ENCODE assay signal across 36 cellular contexts in genomic region chr3:98182196-98182595, GRCh38. TPM values are rescaled to one million over a fixed set of nuclear protein-coding genes. Genes with fewer than 3 reads are reported as not detected.
"Had no signal": no experiment of that assay in that cellular context is flagged by ENCODE, and none has a peak within 500 bp of the region (broad histone marks: within the 10 kb centered on the region; RNA-seq: fewer than 3 reads in every experiment).

No MANE protein-coding gene starts in this region.

- H3K9me3 Mint-ChIP-seq: activated CD4-positive, alpha-beta memory T cell treated with anti-CD3 and anti-CD28 coated beads, Interleukin-2, amount 10 ng/mL, durations not matched to agents 7 days and 5 days; activated CD4-positive, alpha-beta T cell treated with anti-CD3 and anti-CD28 coated beads, Interleukin-2, amount 10 ng/mL, durations not matched to agents 7 days and 5 days; activated naive CD4-positive, alpha-beta T cell treated with anti-CD3 and anti-CD28 coated beads, Interleukin-2, amount 50 U/mL, for 24 hours; activated naive CD8-positive, alpha-beta T cell treated with anti-CD3 and anti-CD28 coated beads, Interleukin-2, amount 50 U/mL, for 24 hours; activated T-helper 17 cell treated with anti-CD3 and anti-CD28 coated beads, Interleukin-2, amount 50 U/mL, for 72 hours had no signal

- H3K4me3 ChIP-seq: adrenal gland, body of pancreas, colonic mucosa, esophagus squamous epithelium, gastroesophageal sphincter, heart right ventricle had no signal

- DNase-seq: activated CD4-positive, alpha-beta memory T cell treated with anti-CD3 and anti-CD28 coated beads, Interleukin-2, amount 10 ng/mL, durations not matched to agents 7 days and 5 days; activated CD4-positive, alpha-beta T cell treated with anti-CD3 and anti-CD28 coated beads for 1 hour; activated CD4-positive, alpha-beta T cell treated with anti-CD3 and anti-CD28 coated beads for 4 hours; activated CD4-positive, alpha-beta T cell treated with anti-CD3 and anti-CD28 coated beads, Interleukin-2, amount 10 ng/mL, durations not matched to agents 7 days and 5 days; activated CD4-positive, alpha-beta T cell treated with anti-CD3 and anti-CD28 coated beads, Interleukin-2, amount 50 U/mL, for 4 hours; activated CD8-positive, alpha-beta memory T cell treated with anti-CD3 and anti-CD28 coated beads, Interleukin-2, amount 50 U/mL, for 48 hours; activated effector memory CD4-positive, alpha-beta T cell treated with Interleukin-2 at 50 U/mL for 16 hours; activated gamma-delta T cell treated with Interleukin-2 at 50 U/mL for 16 hours; activated naive CD4-positive, alpha-beta T cell treated with Interleukin-2 at 50 U/mL for 16 hours; activated naive CD8-positive, alpha-beta T cell treated with anti-CD3 and anti-CD28 coated beads for 36 hours; activated naive CD8-positive, alpha-beta T cell treated with anti-CD3 and anti-CD28 coated beads, Interleukin-2, amount 50 U/mL, for 24 hours; activated T-cell treated with anti-CD3 and anti-CD28 coated beads for 4 hours; activated T-cell treated with anti-CD3 and anti-CD28 coated beads, Interleukin-2, amount 50 U/mL, for 24 hours; adrenal gland; amygdala; aorta; body of pancreas; caudate nucleus; colonic mucosa; effector CD8-positive, alpha-beta T cell; esophagus squamous epithelium; foreskin melanocyte; heart right ventricle; T-helper 2 cell had no signal

- H3K27me3 ChIP-seq: adrenal gland, body of pancreas, colonic mucosa, esophagus squamous epithelium, gastroesophageal sphincter, heart right ventricle had no signal

- H3K4me1 Mint-ChIP-seq: activated CD4-positive, alpha-beta T cell treated with anti-CD3 and anti-CD28 coated beads, Interleukin-2, amount 10 ng/mL, durations not matched to agents 7 days and 5 days; activated naive CD4-positive, alpha-beta T cell treated with anti-CD3 and anti-CD28 coated beads, Interleukin-2, amount 50 U/mL, for 24 hours; activated naive CD8-positive, alpha-beta T cell treated with anti-CD3 and anti-CD28 coated beads for 36 hours; activated naive CD8-positive, alpha-beta T cell treated with anti-CD3 and anti-CD28 coated beads, Interleukin-2, amount 50 U/mL, for 24 hours; activated T-helper 17 cell treated with anti-CD3 and anti-CD28 coated beads, Interleukin-2, amount 50 U/mL, for 72 hours had no signal

- H3K27ac ChIP-seq: adrenal gland, body of pancreas, colonic mucosa, epithelial cell of prostate, esophagus squamous epithelium, gastroesophageal sphincter, heart right ventricle had no signal

- H3K27me3 Mint-ChIP-seq: activated CD4-positive, alpha-beta T cell treated with anti-CD3 and anti-CD28 coated beads, Interleukin-2, amount 10 ng/mL, durations not matched to agents 7 days and 5 days; activated naive CD4-positive, alpha-beta T cell treated with anti-CD3 and anti-CD28 coated beads, Interleukin-2, amount 50 U/mL, for 24 hours; activated naive CD8-positive, alpha-beta T cell treated with anti-CD3 and anti-CD28 coated beads for 36 hours; activated naive CD8-positive, alpha-beta T cell treated with anti-CD3 and anti-CD28 coated beads, Interleukin-2, amount 50 U/mL, for 24 hours; activated T-cell treated with anti-CD3 and anti-CD28 coated beads, Interleukin-2, amount 50 U/mL, for 24 hours; activated T-helper 17 cell treated with anti-CD3 and anti-CD28 coated beads, Interleukin-2, amount 50 U/mL, for 72 hours had no signal

- H3K27ac Mint-ChIP-seq: activated CD4-positive, alpha-beta memory T cell treated with anti-CD3 and anti-CD28 coated beads, Interleukin-2, amount 10 ng/mL, durations not matched to agents 7 days and 5 days; activated CD4-positive, alpha-beta T cell treated with anti-CD3 and anti-CD28 coated beads, Interleukin-2, amount 10 ng/mL, durations not matched to agents 7 days and 5 days; activated naive CD4-positive, alpha-beta T cell treated with anti-CD3 and anti-CD28 coated beads, Interleukin-2, amount 50 U/mL, for 24 hours; activated naive CD8-positive, alpha-beta T cell treated with anti-CD3 and anti-CD28 coated beads for 36 hours; activated naive CD8-positive, alpha-beta T cell treated with anti-CD3 and anti-CD28 coated beads, Interleukin-2, amount 50 U/mL, for 24 hours; activated T-cell treated with anti-CD3 and anti-CD28 coated beads, Interleukin-2, amount 50 U/mL, for 24 hours; activated T-helper 17 cell treated with anti-CD3 and anti-CD28 coated beads, Interleukin-2, amount 50 U/mL, for 72 hours had no signal

- H3K36me3 ChIP-seq: adrenal gland, colonic mucosa, esophagus squamous epithelium, gastroesophageal sphincter, heart right ventricle had no signal

- ATAC-seq: activated naive CD8-positive, alpha-beta T cell treated with anti-CD3 and anti-CD28 coated beads, Interleukin-2, amount 50 U/mL, for 24 hours; activated T-helper 17 cell treated with anti-CD3 and anti-CD28 coated beads, Interleukin-2, amount 50 U/mL, for 72 hours; body of pancreas; gastroesophageal sphincter; heart right ventricle had no signal

- H3K4me1 ChIP-seq: adrenal gland, body of pancreas, colonic mucosa, esophagus squamous epithelium, gastroesophageal sphincter, heart right ventricle had no signal

- H3K9me3 ChIP-seq: adrenal gland, body of pancreas, colonic mucosa, esophagus squamous epithelium, gastroesophageal sphincter, heart right ventricle had no signal

- H3K4me3 Mint-ChIP-seq: activated CD4-positive, alpha-beta memory T cell treated with anti-CD3 and anti-CD28 coated beads, Interleukin-2, amount 10 ng/mL, durations not matched to agents 7 days and 5 days; activated CD4-positive, alpha-beta T cell treated with anti-CD3 and anti-CD28 coated beads, Interleukin-2, amount 10 ng/mL, durations not matched to agents 7 days and 5 days; activated naive CD4-positive, alpha-beta T cell treated with anti-CD3 and anti-CD28 coated beads, Interleukin-2, amount 50 U/mL, for 24 hours; activated naive CD8-positive, alpha-beta T cell treated with anti-CD3 and anti-CD28 coated beads for 36 hours; activated naive CD8-positive, alpha-beta T cell treated with anti-CD3 and anti-CD28 coated beads, Interleukin-2, amount 50 U/mL, for 24 hours; activated T-cell treated with anti-CD3 and anti-CD28 coated beads, Interleukin-2, amount 50 U/mL, for 24 hours; activated T-helper 17 cell treated with anti-CD3 and anti-CD28 coated beads, Interleukin-2, amount 50 U/mL, for 72 hours had no signal

- H3K36me3 Mint-ChIP-seq: activated naive CD4-positive, alpha-beta T cell treated with anti-CD3 and anti-CD28 coated beads, Interleukin-2, amount 50 U/mL, for 24 hours; activated naive CD8-positive, alpha-beta T cell treated with anti-CD3 and anti-CD28 coated beads for 36 hours had no signal

RNA-seq across cellular contexts. Expression of gene OR5H15, which starts 15.7 kb away (rescaled TPM):
- total RNA-seq: activated CD4-positive, alpha-beta memory T cell treated with anti-CD3 and anti-CD28 coated beads, Interleukin-2, amount 10 ng/mL, durations not matched to agents 7 days and 5 days; activated CD4-positive, alpha-beta T cell treated with anti-CD3 and anti-CD28 coated beads, Interleukin-2, amount 10 ng/mL, durations not matched to agents 7 days and 5 days; activated naive CD8-positive, alpha-beta T cell treated with anti-CD3 and anti-CD28 coated beads for 36 hours; activated T-helper 17 cell treated with anti-CD3 and anti-CD28 coated beads, Interleukin-2, amount 50 U/mL, for 72 hours; adrenal gland; aorta; body of pancreas; chondrocyte; colonic mucosa; dermis microvascular lymphatic vessel endothelial cell; endothelial cell of umbilical vein; esophagus squamous epithelium; fibroblast of lung; fibroblast of villous mesenchyme; gastroesophageal sphincter; glomerular endothelial cell; heart right ventricle; T-helper 1 cell treated with Interleukin-12 subunit alpha and Interleukin-12 subunit beta and Interleukin-4 antibody, amounts not matched to agents 30 ng/mL and 1 ng/mL, for 36 hours had no signal
- polyA plus RNA-seq: adrenal gland, aorta, endothelial cell of umbilical vein, esophagus, fibroblast of lung, heart right ventricle had no signal

RNA-seq across cellular contexts. Expression of gene OR5H14, which starts 34.9 kb away (rescaled TPM):
- total RNA-seq: activated CD4-positive, alpha-beta memory T cell treated with anti-CD3 and anti-CD28 coated beads, Interleukin-2, amount 10 ng/mL, durations not matched to agents 7 days and 5 days; activated CD4-positive, alpha-beta T cell treated with anti-CD3 and anti-CD28 coated beads, Interleukin-2, amount 10 ng/mL, durations not matched to agents 7 days and 5 days; activated naive CD8-positive, alpha-beta T cell treated with anti-CD3 and anti-CD28 coated beads for 36 hours; activated T-helper 17 cell treated with anti-CD3 and anti-CD28 coated beads, Interleukin-2, amount 50 U/mL, for 72 hours; body of pancreas; chondrocyte; colonic mucosa; dermis microvascular lymphatic vessel endothelial cell; endothelial cell of umbilical vein; esophagus squamous epithelium; fibroblast of lung; fibroblast of villous mesenchyme; glomerular endothelial cell; heart right ventricle; T-helper 1 cell treated with Interleukin-12 subunit alpha and Interleukin-12 subunit beta and Interleukin-4 antibody, amounts not matched to agents 30 ng/mL and 1 ng/mL, for 36 hours had no signal
- polyA plus RNA-seq: adrenal gland, aorta, endothelial cell of umbilical vein, esophagus, fibroblast of lung, heart right ventricle had no signal

RNA-seq across cellular contexts. Expression of gene OR5H1, which starts 51.7 kb away (rescaled TPM):
- total RNA-seq: activated CD4-positive, alpha-beta memory T cell treated with anti-CD3 and anti-CD28 coated beads, Interleukin-2, amount 10 ng/mL, durations not matched to agents 7 days and 5 days; activated CD4-positive, alpha-beta T cell treated with anti-CD3 and anti-CD28 coated beads, Interleukin-2, amount 10 ng/mL, durations not matched to agents 7 days and 5 days; activated naive CD8-positive, alpha-beta T cell treated with anti-CD3 and anti-CD28 coated beads for 36 hours; activated T-helper 17 cell treated with anti-CD3 and anti-CD28 coated beads, Interleukin-2, amount 50 U/mL, for 72 hours; adrenal gland; aorta; body of pancreas; chondrocyte; colonic mucosa; dermis microvascular lymphatic vessel endothelial cell; endothelial cell of umbilical vein; esophagus squamous epithelium; fibroblast of lung; fibroblast of villous mesenchyme; gastroesophageal sphincter; glomerular endothelial cell; heart right ventricle; T-helper 1 cell treated with Interleukin-12 subunit alpha and Interleukin-12 subunit beta and Interleukin-4 antibody, amounts not matched to agents 30 ng/mL and 1 ng/mL, for 36 hours had no signal
- polyA plus RNA-seq: adrenal gland, aorta, endothelial cell of umbilical vein, esophagus, fibroblast of lung, heart right ventricle had no signal
